ENCODE assay signal across 2 cellular contexts in the genomic region with DNA sequence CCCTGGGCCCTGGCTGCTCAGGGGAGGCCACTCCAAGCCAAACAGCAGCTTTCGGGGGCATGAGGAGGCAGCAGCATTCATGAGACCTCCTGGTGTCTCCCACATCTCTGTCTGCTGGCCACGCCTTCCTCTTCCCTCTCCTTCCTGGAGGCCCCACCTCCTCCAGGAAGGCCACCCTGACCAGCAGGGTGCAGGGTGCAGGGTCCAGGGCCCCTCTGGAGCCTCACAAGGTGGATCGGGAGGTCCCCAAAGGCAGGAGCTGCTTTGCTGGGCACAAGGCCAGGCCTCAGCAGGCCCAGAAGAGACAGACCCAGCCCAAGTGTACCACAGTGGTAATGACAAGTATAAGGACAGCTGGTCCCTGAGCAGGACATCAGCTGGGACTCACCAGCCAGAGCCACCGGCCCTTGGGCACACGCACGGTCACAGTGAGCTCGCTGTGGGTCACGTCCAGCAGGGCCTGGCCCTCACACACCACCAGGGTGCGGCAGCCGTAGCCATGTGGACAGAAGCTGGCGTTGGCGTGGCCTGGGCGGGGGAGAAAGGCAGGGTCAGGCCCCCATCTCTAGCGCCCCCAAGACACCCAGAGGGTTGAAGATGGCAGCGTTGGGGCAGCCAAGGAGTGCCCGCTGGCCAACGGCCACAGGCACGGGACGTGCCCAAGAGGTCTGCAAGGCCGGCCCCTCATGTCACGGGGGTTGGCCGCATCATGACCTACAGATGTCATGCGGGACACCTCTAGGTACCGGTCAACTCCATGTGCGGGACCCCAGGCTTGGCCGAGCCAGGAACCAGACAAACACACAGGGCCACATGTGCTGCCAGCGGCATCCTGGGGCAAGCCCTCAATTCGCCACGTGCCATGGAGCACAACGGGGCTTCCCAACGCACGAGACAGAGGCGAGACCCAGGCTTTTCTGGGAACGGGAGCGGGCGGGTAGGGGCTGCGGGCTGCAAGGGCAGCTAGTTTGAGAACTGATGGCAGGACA.
A peak's percentile ranks its signal among the peaks of the same experiment; 100 is the strongest.
TF ChIP-seq lines count a peak whose summit lies in the region.

No MANE protein-coding gene starts in this region.

TF ChIP-seq in HepG2, 621 proteins besides CTCF, POLR2A, EP300 and RAD21:
- TF ChIP-seq NRL (CRISPR knock-in tag; IDR thresholded peaks at IDR 0.05; ENCODE audit: borderline replicate concordance) = peak; percentile 24; the same call in 1 of the 2 replicates
- TF ChIP-seq AGO2 (optimal IDR thresholded peaks at IDR 0.05; ENCODE audit: low read depth, low read length) = peak; percentile 49
- TF ChIP-seq HNRNPLL (IDR thresholded peaks at IDR 0.05; ENCODE audit: low read depth, low read length, poor library complexity, severe bottlenecking) = peak; percentile 22
- peak; percentile 23; the same call in 1 of the 2 replicates for TF ChIP-seq RBFOX2 (IDR thresholded peaks at IDR 0.05; ENCODE audit: low read depth, low read length)
- 0 out of 2 replicates have a peak, but pooled peaks have one; percentile 11 for TF ChIP-seq KLF13 (CRISPR knock-in tag; IDR thresholded peaks at IDR 0.05)
- no peak for TF ChIP-seq ZMYM4 (CRISPR knock-in tag; IDR thresholded peaks at IDR 0.05)
- TF ChIP-seq RBM39 (IDR thresholded peaks at IDR 0.05; ENCODE audit: low read depth, low read length, poor library complexity, severe bottlenecking) = no peak
- no peak for TF ChIP-seq GFI1 (CRISPR knock-in tag; IDR thresholded peaks at IDR 0.05; ENCODE audit: borderline replicate concordance)
- no peak for TF ChIP-seq BCL6 (CRISPR knock-in tag; IDR thresholded peaks at IDR 0.05)
- TF ChIP-seq, protein P1, sequence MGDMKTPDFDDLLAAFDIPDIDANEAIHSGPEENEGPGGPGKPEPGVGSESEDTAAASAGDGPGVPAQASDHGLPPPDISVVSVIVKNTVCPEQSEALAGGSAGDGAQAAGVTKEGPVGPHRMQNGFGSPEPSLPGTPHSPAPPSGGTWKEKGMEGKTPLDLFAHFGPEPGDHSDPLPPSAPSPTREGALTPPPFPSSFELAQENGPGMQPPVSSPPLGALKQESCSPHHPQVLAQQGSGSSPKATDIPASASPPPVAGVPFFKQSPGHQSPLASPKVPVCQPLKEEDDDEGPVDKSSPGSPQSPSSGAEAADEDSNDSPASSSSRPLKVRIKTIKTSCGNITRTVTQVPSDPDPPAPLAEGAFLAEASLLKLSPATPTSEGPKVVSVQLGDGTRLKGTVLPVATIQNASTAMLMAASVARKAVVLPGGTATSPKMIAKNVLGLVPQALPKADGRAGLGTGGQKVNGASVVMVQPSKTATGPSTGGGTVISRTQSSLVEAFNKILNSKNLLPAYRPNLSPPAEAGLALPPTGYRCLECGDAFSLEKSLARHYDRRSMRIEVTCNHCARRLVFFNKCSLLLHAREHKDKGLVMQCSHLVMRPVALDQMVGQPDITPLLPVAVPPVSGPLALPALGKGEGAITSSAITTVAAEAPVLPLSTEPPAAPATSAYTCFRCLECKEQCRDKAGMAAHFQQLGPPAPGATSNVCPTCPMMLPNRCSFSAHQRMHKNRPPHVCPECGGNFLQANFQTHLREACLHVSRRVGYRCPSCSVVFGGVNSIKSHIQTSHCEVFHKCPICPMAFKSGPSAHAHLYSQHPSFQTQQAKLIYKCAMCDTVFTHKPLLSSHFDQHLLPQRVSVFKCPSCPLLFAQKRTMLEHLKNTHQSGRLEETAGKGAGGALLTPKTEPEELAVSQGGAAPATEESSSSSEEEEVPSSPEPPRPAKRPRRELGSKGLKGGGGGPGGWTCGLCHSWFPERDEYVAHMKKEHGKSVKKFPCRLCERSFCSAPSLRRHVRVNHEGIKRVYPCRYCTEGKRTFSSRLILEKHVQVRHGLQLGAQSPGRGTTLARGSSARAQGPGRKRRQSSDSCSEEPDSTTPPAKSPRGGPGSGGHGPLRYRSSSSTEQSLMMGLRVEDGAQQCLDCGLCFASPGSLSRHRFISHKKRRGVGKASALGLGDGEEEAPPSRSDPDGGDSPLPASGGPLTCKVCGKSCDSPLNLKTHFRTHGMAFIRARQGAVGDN (CRISPR knock-in tag; IDR thresholded peaks at IDR 0.05) = peak; percentile 5; the same call in 1 of the 2 replicates

TF ChIP-seq in H1, 55 proteins besides CTCF, POLR2A, EP300 and RAD21:
- TF ChIP-seq SP1 (IDR thresholded peaks at IDR 0.05; ENCODE audit: low read depth, low read length) = no peak
- TF ChIP-seq HDAC6 (IDR thresholded peaks at IDR 0.05; ENCODE audit: low read depth, low read length) = no peak
- no peak for TF ChIP-seq CHD2 (IDR thresholded peaks at IDR 0.05; ENCODE audit: low read length)
- no peak for TF ChIP-seq ASH2L (IDR thresholded peaks at IDR 0.05; ENCODE audit: low read length)
- no peak for TF ChIP-seq KDM1A (IDR thresholded peaks at IDR 0.05; ENCODE audit: borderline replicate concordance, low read length)
- TF ChIP-seq SP4 (IDR thresholded peaks at IDR 0.05; ENCODE audit: low read length) = no peak
- no peak for TF ChIP-seq CEBPB (IDR thresholded peaks at IDR 0.05; ENCODE audit: low read depth, low read length)
- TF ChIP-seq CTBP2 (IDR thresholded peaks at IDR 0.05; ENCODE audit: borderline replicate concordance, insufficient read depth, insufficient read length, low read length) = no peak
- no peak for TF ChIP-seq BACH1 (IDR thresholded peaks at IDR 0.05; ENCODE audit: low read length)
- TF ChIP-seq, protein P2, sequence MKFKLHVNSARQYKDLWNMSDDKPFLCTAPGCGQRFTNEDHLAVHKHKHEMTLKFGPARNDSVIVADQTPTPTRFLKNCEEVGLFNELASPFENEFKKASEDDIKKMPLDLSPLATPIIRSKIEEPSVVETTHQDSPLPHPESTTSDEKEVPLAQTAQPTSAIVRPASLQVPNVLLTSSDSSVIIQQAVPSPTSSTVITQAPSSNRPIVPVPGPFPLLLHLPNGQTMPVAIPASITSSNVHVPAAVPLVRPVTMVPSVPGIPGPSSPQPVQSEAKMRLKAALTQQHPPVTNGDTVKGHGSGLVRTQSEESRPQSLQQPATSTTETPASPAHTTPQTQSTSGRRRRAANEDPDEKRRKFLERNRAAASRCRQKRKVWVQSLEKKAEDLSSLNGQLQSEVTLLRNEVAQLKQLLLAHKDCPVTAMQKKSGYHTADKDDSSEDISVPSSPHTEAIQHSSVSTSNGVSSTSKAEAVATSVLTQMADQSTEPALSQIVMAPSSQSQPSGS (IDR thresholded peaks at IDR 0.05; ENCODE audit: low read length) = no peak
- no peak for TF ChIP-seq BCL11A (IDR thresholded peaks at IDR 0.05; ENCODE audit: low read depth in 2 of 2, low read length in 2 of 2)
- no peak for TF ChIP-seq TBP (IDR thresholded peaks at IDR 0.05; ENCODE audit: low read depth, low read length)
- no peak for TF ChIP-seq TCF12 (IDR thresholded peaks at IDR 0.05; ENCODE audit: low read depth, low read length)
- no peak for TF ChIP-seq RFX5 (IDR thresholded peaks at IDR 0.05; ENCODE audit: borderline replicate concordance, low read depth, low read length)
- TF ChIP-seq TAF7 (optimal IDR thresholded peaks at IDR 0.05; ENCODE audit: borderline replicate concordance, low read depth, low read length) = no peak
- TF ChIP-seq TAF1 (IDR thresholded peaks at IDR 0.05; ENCODE audit: low read depth, low read length) = no peak
- TF ChIP-seq EGR1 (IDR thresholded peaks at IDR 0.05; ENCODE audit: borderline replicate concordance, low read depth, low read length) = no peak
- TF ChIP-seq, protein P3, sequence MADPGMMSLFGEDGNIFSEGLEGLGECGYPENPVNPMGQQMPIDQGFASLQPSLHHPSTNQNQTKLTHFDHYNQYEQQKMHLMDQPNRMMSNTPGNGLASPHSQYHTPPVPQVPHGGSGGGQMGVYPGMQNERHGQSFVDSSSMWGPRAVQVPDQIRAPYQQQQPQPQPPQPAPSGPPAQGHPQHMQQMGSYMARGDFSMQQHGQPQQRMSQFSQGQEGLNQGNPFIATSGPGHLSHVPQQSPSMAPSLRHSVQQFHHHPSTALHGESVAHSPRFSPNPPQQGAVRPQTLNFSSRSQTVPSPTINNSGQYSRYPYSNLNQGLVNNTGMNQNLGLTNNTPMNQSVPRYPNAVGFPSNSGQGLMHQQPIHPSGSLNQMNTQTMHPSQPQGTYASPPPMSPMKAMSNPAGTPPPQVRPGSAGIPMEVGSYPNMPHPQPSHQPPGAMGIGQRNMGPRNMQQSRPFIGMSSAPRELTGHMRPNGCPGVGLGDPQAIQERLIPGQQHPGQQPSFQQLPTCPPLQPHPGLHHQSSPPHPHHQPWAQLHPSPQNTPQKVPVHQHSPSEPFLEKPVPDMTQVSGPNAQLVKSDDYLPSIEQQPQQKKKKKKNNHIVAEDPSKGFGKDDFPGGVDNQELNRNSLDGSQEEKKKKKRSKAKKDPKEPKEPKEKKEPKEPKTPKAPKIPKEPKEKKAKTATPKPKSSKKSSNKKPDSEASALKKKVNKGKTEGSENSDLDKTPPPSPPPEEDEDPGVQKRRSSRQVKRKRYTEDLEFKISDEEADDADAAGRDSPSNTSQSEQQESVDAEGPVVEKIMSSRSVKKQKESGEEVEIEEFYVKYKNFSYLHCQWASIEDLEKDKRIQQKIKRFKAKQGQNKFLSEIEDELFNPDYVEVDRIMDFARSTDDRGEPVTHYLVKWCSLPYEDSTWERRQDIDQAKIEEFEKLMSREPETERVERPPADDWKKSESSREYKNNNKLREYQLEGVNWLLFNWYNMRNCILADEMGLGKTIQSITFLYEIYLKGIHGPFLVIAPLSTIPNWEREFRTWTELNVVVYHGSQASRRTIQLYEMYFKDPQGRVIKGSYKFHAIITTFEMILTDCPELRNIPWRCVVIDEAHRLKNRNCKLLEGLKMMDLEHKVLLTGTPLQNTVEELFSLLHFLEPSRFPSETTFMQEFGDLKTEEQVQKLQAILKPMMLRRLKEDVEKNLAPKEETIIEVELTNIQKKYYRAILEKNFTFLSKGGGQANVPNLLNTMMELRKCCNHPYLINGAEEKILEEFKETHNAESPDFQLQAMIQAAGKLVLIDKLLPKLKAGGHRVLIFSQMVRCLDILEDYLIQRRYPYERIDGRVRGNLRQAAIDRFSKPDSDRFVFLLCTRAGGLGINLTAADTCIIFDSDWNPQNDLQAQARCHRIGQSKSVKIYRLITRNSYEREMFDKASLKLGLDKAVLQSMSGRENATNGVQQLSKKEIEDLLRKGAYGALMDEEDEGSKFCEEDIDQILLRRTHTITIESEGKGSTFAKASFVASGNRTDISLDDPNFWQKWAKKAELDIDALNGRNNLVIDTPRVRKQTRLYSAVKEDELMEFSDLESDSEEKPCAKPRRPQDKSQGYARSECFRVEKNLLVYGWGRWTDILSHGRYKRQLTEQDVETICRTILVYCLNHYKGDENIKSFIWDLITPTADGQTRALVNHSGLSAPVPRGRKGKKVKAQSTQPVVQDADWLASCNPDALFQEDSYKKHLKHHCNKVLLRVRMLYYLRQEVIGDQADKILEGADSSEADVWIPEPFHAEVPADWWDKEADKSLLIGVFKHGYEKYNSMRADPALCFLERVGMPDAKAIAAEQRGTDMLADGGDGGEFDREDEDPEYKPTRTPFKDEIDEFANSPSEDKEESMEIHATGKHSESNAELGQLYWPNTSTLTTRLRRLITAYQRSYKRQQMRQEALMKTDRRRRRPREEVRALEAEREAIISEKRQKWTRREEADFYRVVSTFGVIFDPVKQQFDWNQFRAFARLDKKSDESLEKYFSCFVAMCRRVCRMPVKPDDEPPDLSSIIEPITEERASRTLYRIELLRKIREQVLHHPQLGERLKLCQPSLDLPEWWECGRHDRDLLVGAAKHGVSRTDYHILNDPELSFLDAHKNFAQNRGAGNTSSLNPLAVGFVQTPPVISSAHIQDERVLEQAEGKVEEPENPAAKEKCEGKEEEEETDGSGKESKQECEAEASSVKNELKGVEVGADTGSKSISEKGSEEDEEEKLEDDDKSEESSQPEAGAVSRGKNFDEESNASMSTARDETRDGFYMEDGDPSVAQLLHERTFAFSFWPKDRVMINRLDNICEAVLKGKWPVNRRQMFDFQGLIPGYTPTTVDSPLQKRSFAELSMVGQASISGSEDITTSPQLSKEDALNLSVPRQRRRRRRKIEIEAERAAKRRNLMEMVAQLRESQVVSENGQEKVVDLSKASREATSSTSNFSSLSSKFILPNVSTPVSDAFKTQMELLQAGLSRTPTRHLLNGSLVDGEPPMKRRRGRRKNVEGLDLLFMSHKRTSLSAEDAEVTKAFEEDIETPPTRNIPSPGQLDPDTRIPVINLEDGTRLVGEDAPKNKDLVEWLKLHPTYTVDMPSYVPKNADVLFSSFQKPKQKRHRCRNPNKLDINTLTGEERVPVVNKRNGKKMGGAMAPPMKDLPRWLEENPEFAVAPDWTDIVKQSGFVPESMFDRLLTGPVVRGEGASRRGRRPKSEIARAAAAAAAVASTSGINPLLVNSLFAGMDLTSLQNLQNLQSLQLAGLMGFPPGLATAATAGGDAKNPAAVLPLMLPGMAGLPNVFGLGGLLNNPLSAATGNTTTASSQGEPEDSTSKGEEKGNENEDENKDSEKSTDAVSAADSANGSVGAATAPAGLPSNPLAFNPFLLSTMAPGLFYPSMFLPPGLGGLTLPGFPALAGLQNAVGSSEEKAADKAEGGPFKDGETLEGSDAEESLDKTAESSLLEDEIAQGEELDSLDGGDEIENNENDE (IDR thresholded peaks at IDR 0.05; ENCODE audit: insufficient replicate concordance, low read length) = no peak
- TF ChIP-seq, protein P4, sequence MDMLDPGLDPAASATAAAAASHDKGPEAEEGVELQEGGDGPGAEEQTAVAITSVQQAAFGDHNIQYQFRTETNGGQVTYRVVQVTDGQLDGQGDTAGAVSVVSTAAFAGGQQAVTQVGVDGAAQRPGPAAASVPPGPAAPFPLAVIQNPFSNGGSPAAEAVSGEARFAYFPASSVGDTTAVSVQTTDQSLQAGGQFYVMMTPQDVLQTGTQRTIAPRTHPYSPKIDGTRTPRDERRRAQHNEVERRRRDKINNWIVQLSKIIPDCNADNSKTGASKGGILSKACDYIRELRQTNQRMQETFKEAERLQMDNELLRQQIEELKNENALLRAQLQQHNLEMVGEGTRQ (IDR thresholded peaks at IDR 0.05; ENCODE audit: low read length) = no peak
